ENCODE assay signal across 20 cellular contexts in the genomic region with DNA sequence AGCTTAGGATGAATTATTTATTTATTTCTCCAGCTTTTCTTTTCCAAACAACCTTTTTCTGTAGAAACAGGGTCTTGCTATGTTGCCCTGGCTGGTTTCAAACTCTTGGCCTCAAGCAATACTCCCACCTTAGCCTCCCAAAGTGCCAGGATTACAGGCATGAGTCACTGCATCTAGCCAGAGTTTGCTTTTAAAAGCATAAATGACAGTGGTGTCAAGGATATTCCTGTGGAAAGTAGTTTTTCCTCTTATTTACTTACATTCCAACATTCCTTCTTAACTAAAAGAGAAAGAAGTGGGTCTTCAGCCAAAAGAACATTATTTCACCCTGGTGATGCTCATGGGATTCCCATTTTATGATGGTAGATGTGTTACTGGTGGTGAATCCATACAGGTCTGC.
DNase-seq lines count a peak whose midpoint lies in the region; ATAC-seq and TF ChIP-seq lines count a peak whose summit lies in the region.
"Had no signal": no experiment of that assay in that cellular context is flagged by ENCODE, and none has a peak within 500 bp of the region (broad histone marks: within the 10 kb centered on the region; RNA-seq: fewer than 3 reads in every experiment).

No MANE protein-coding gene starts in this region.

- H3K36me3 Mint-ChIP-seq in HFFc6 (ENCODE audit: low read depth), result no peaks in the 10 kb centered on the region
- H3K36me3 Mint-ChIP-seq: activated naive CD4-positive, alpha-beta T cell treated with anti-CD3 and anti-CD28 coated beads, Interleukin-2, amount 50 U/mL, for 24 hours; brain had no signal

- no peak overlapping the region for H3K4ac ChIP-seq in mesenchymal stem cell (ENCODE audit: low read depth in 1 of 2, low read length in 2 of 2)

- peak overlapping the region in 1 of 2 experiments; percentile 33 for H2BK12ac ChIP-seq in mesenchymal stem cell (ENCODE audit: low read length in 2 of 2)

- peak overlapping the region; percentile 47 for H2AK5ac ChIP-seq in mesenchymal stem cell (ENCODE audit: low read length, severe bottlenecking)

- in situ Hi-C loops in brain microvascular endothelial cell (cut with HindIII; ENCODE audit: low pct_ligation_motif_present, low sequenced_read_pairs), result no loop called here

- peak overlapping the region; percentile 66 for H3K4me3 Mint-ChIP-seq in HFFc6
- H3K4me3 Mint-ChIP-seq: activated CD4-positive, alpha-beta T cell treated with anti-CD3 and anti-CD28 coated beads for 36 hours; activated naive CD4-positive, alpha-beta T cell treated with anti-CD3 and anti-CD28 coated beads, Interleukin-2, amount 50 U/mL, for 24 hours; brain had no signal

- no peaks in the 10 kb centered on the region; the same call in 1 of the 2 replicates for H3K27me3 Mint-ChIP-seq in HFFc6 (ENCODE audit: insufficient read depth)
- H3K27me3 Mint-ChIP-seq: activated CD4-positive, alpha-beta T cell treated with anti-CD3 and anti-CD28 coated beads for 36 hours; brain had no signal

- no peak overlapping the region for H3K4me2 ChIP-seq in mesenchymal stem cell (ENCODE audit: low read length, poor library complexity, severe bottlenecking)

- H3K18ac ChIP-seq in mesenchymal stem cell (ENCODE audit: low read depth in 1 of 2, low read length in 2 of 2), result peak overlapping the region in 1 of 2 experiments; percentile 11

- CTCF ChIA-PET in AG04449 (lab: Yijun Ruan, JAX), result interaction anchor here (1.3 kb wide), 1 partner anchor 201 kb away, joined by 3 read pairs; no protein-coding TSS in a partner anchor

- H3K4me3 ChIP-seq in AG04449 (ENCODE audit: low read depth, low read length) (no peak overlapping the region), brain microvascular endothelial cell (ENCODE audit: low read depth, low read length) (no peak overlapping the region), mesenchymal stem cell (ENCODE audit: insufficient read depth in 1 of 2, low read depth in 1 of 2, low read length in 2 of 2) (no peak overlapping the region)

- no peaks in the 10 kb centered on the region for H3K9me3 Mint-ChIP-seq in HFFc6
- H3K9me3 Mint-ChIP-seq: activated naive CD4-positive, alpha-beta T cell treated with anti-CD3 and anti-CD28 coated beads, Interleukin-2, amount 50 U/mL, for 24 hours; brain had no signal

- POLR2A ChIA-PET in AG04449 (lab: Yijun Ruan, JAX), result no interaction called here

- no peak overlapping the region for H4K8ac ChIP-seq in mesenchymal stem cell (ENCODE audit: low read length)

- ATAC-seq in HG02840 (IDR thresholded peaks at IDR 0.05; ENCODE audit: low FRiP score, unreplicated experiment) (no peak), GM18870 (IDR thresholded peaks at IDR 0.05; ENCODE audit: unreplicated experiment) (no peak)
- ATAC-seq: activated CD4-positive, alpha-beta T cell treated with anti-CD3 and anti-CD28 coated beads for 36 hours had no signal

- no peaks in the 10 kb centered on the region for H3K36me3 ChIP-seq in brain microvascular endothelial cell (replicated peaks)
- H3K36me3 ChIP-seq in mesenchymal stem cell (ENCODE audit: control insufficient read depth in 1 of 2, insufficient read depth in 2 of 2, low read depth in 1 of 2, low read length in 2 of 2), result no peaks in the 10 kb centered on the region
- H3K36me3 ChIP-seq: neutrophil had no signal

- H3K9me3 ChIP-seq in mesenchymal stem cell (ENCODE audit: control insufficient read depth, low read length), result no peaks in the 10 kb centered on the region
- H3K9me3 ChIP-seq: neutrophil had no signal

- H3K79me1 ChIP-seq in mesenchymal stem cell (replicated peaks; ENCODE audit: low read length, poor library complexity, severe bottlenecking), result no peaks in the 10 kb centered on the region

- peaks cover 63% of the 10 kb centered on the region for H3K4me1 Mint-ChIP-seq in HFFc6 (ENCODE audit: low read depth)

- H3K27me3 ChIP-seq in brain microvascular endothelial cell (replicated peaks) (no peaks in the 10 kb centered on the region), mesenchymal stem cell (ENCODE audit: control insufficient read depth in 1 of 2, insufficient read depth in 1 of 2, low read length in 2 of 2) (no peaks in the 10 kb centered on the region)
- H3K27me3 ChIP-seq: neutrophil had no signal

- no peak overlapping the region for H2BK5ac ChIP-seq in mesenchymal stem cell (ENCODE audit: low read depth, low read length, poor library complexity, severe bottlenecking)

- no peak overlapping the region for H2BK120ac ChIP-seq in mesenchymal stem cell (ENCODE audit: low read depth, low read length)

- no peak for TF ChIP-seq CTCF in AG04449 (IDR thresholded peaks at IDR 0.05; ENCODE audit: insufficient read depth, low read length, missing control alignments)
- no peak for TF ChIP-seq CTCF in HFFc6 (IDR thresholded peaks at IDR 0.05)
- no peak for TF ChIP-seq CTCF in brain microvascular endothelial cell (IDR thresholded peaks at IDR 0.05; ENCODE audit: low read depth, low read length, missing control alignments)

- no peak overlapping the region for H3K23ac ChIP-seq in mesenchymal stem cell (ENCODE audit: low read length in 2 of 2)

- H3K9ac ChIP-seq in mesenchymal stem cell (ENCODE audit: low read length), result no peak overlapping the region

- no peak overlapping the region for H3K14ac ChIP-seq in mesenchymal stem cell (ENCODE audit: low read length in 2 of 2)

- peak overlapping the region; percentile 72 for H3K27ac ChIP-seq in brain microvascular endothelial cell
- H3K27ac ChIP-seq in mesenchymal stem cell (ENCODE audit: low read length, poor library complexity, severe bottlenecking), result no peak overlapping the region
- H3K27ac ChIP-seq: neutrophil, RWPE1 had no signal

- peak overlapping the region; percentile 90 for H3K27ac Mint-ChIP-seq in HFFc6
- H3K27ac Mint-ChIP-seq: activated CD4-positive, alpha-beta T cell treated with anti-CD3 and anti-CD28 coated beads for 36 hours; activated naive CD4-positive, alpha-beta T cell treated with anti-CD3 and anti-CD28 coated beads, Interleukin-2, amount 50 U/mL, for 24 hours had no signal

- no peak overlapping the region for H2AFZ ChIP-seq in mesenchymal stem cell (ENCODE audit: low read depth, low read length)

- DNase-seq in AG04449 (ENCODE audit: low read depth, low spot score) (peak; percentile 38), HFFc6 (peak; percentile 23), brain microvascular endothelial cell (no peak), mesenchymal stem cell (no peak), NCI-H2196 treated with DMSO at 0.1 percent for 48 hours (lab: John Stamatoyannopoulos, UW; ENCODE audit: unreplicated experiment) (no peak), NCI-H2081 (lab: John Stamatoyannopoulos, UW) (no peak)
- DNase-seq: activated CD4-positive, alpha-beta T cell treated with anti-CD3 and anti-CD28 coated beads for 36 hours; cortex of kidney; DMS153; foreskin melanocyte; hippocampal formation; NCI-H526; retina; stimulated activated CD8-positive, alpha-beta memory T cell treated with anti-CD3 and anti-CD28 coated beads, Interleukin-4, amount 100 ng/mL, for 48 hours had no signal

- H4K91ac ChIP-seq in mesenchymal stem cell (ENCODE audit: low read length), result no peak overlapping the region

- H2BK15ac ChIP-seq in mesenchymal stem cell (ENCODE audit: low read depth, poor library complexity, severe bottlenecking), result no peak overlapping the region

- H3K4me1 ChIP-seq in mesenchymal stem cell (ENCODE audit: control insufficient read depth, insufficient read depth, low read depth, low read length), result peaks cover 4% of the 10 kb centered on the region

Comparison
In these comparisons a context has a peak if more than half of its experiments do, and no peak if none do; other contexts are left out.
1. DNase-seq: peak in AG04449 (single experiment) and HFFc6 (single experiment); none in brain microvascular endothelial cell (single experiment), mesenchymal stem cell (single experiment), NCI-H2196 treated with DMSO at 0.1 percent for 48 hours (single experiment) and NCI-H2081 (0 of 2).